8 cellular contexts compared by ENCODE assay signal in genomic region chr7:92754756-92755581, GRCh38.
DNase-seq lines count a peak whose midpoint lies in the region; ATAC-seq, FAIRE-seq and TF ChIP-seq lines count a peak whose summit lies in the region.

No MANE protein-coding gene starts in this region.

- ATAC-seq in heart left ventricle: peak; percentile 40 to 75 (median 53)
- no peak for ATAC-seq in activated CD4-positive, CD25-positive, alpha-beta regulatory T cell treated with anti-CD3 and anti-CD28 coated beads, Interleukin-2, amount 50 U/mL, for 24 hours
- no peak for ATAC-seq in HG03039 (IDR thresholded peaks at IDR 0.05; ENCODE audit: unreplicated experiment)

- DNase-seq in heart left ventricle (peak in 2 of 5 donors; percentile 28 to 37), right atrium auricular region (ENCODE audit: low spot score) (no peak), NOMO-1 treated with dmso at 0.1 percent for 144 hours (lab: John Stamatoyannopoulos, UW; ENCODE audit: unreplicated experiment) (peak; percentile 100), globus pallidus (ENCODE audit: low spot score) (peak; percentile 85), urothelium cell line (ENCODE audit: low spot score) (no peak), GM03348 (ENCODE audit: low spot score) (no peak)

- TF ChIP-seq CTCF in heart left ventricle (IDR thresholded peaks at IDR 0.05) (no peak), right atrium auricular region (IDR thresholded peaks at IDR 0.05) (no peak)

- H3K27ac ChIP-seq in heart left ventricle: no peak overlapping the region
- H3K27ac ChIP-seq in right atrium auricular region: no peak overlapping the region

- H3K4me1 ChIP-seq in heart left ventricle: peaks cover 0 to 35% (median 1%) of the 10 kb centered on the region in 12 donors
- H3K4me1 ChIP-seq in right atrium auricular region: no peaks in the 10 kb centered on the region

- 59 to 73% (median 65%) methylated on average over 11 of the region's 11 CpGs for WGBS in heart left ventricle, 4 donors

- H3K27me3 ChIP-seq in heart left ventricle: no peaks in the 10 kb centered on the region
- H3K27me3 ChIP-seq in right atrium auricular region: no peaks in the 10 kb centered on the region

- intact Hi-C loops in heart left ventricle (cut with DNase I): no loop called here

- peak; percentile 44 for FAIRE-seq in urothelium cell line (lab: Jason Lieb, UNC)

- no peak for TF ChIP-seq POLR2A in heart left ventricle (IDR thresholded peaks at IDR 0.05)

- H3K9me3 ChIP-seq in heart left ventricle (no peaks in the 10 kb centered on the region), right atrium auricular region (no peaks in the 10 kb centered on the region)

- peaks cover 0 to 3% (median 0%) of the 10 kb centered on the region in 9 donors for H3K36me3 ChIP-seq in heart left ventricle
- no peaks in the 10 kb centered on the region for H3K36me3 ChIP-seq in right atrium auricular region

- H3K4me3 ChIP-seq in heart left ventricle: no peak overlapping the region
- no peak overlapping the region for H3K4me3 ChIP-seq in right atrium auricular region

Comparison
In these comparisons a context has a peak if more than half of its experiments do, and no peak if none do; other contexts are left out.
1. ATAC-seq: peak in heart left ventricle (4 of 4); none in activated CD4-positive, CD25-positive, alpha-beta regulatory T cell treated with anti-CD3 and anti-CD28 coated beads, Interleukin-2, amount 50 U/mL, for 24 hours (0 of 2) and HG03039 (single experiment).
2. DNase-seq: peak in NOMO-1 treated with dmso at 0.1 percent for 144 hours (single experiment) and globus pallidus (single experiment); none in right atrium auricular region (single experiment), urothelium cell line (single experiment) and GM03348 (single experiment).